ENCODE assay signal across 19 cellular contexts in the genomic region with DNA sequence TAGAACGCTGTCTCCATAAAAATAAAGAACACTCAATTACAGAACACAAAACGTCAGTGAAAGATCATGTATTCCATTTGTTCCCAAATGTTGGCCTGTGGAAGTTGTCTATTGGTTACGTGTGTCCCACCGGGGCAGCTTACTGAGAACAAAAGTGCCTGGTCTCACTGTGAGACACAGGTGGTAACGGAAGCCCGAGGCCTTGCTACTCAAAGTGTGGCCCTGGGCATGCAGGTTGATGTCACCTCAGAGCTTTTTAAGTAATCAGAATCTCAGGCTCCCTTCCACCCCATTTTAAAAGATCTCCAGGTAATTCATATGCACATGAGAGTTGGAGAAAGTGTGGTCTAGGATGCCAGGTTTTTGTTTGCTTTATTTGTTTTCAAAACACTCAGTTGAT.
DNase-seq lines count a peak whose midpoint lies in the region; ATAC-seq and TF ChIP-seq lines count a peak whose summit lies in the region.
"Had no signal": no experiment of that assay in that cellular context is flagged by ENCODE, and none has a peak within 500 bp of the region (broad histone marks: within the 10 kb centered on the region; RNA-seq: fewer than 3 reads in every experiment).

No MANE protein-coding gene starts in this region.

- H3K36me3 Mint-ChIP-seq in mesothelial cell of epicardium, result no peaks in the 10 kb centered on the region
- H3K36me3 Mint-ChIP-seq: IgD-negative memory B cell had no signal

- no peaks in the 10 kb centered on the region for H3K9me3 ChIP-seq in iPS DF 6.9 (ENCODE audit: control insufficient read depth, insufficient read depth, low read length)
- H3K9me3 ChIP-seq: A549; BLaER1 treated with 17β-estradiol and CSF1 and Interleukin-3, amounts not matched to agents 10 nM and 100 nM had no signal

- TF ChIP-seq CTCF in mesothelial cell of epicardium (IDR thresholded peaks at IDR 0.05; ENCODE audit: unreplicated experiment), result no peak

- H3K4me3 ChIP-seq in H7 (ENCODE audit: insufficient read depth, low read depth, low read length), result no peak overlapping the region
- no peak overlapping the region for H3K4me3 ChIP-seq in iPS DF 6.9 (ENCODE audit: low read length)
- H3K4me3 ChIP-seq: A549; BLaER1 treated with 17β-estradiol and CSF1 and Interleukin-3, amounts not matched to agents 10 nM and 100 nM; GM23248 had no signal

- H3K27ac Mint-ChIP-seq in mesothelial cell of epicardium, result no peak overlapping the region
- H3K27ac Mint-ChIP-seq: IgD-negative memory B cell had no signal

- H3K36me3 ChIP-seq in H7 (replicated peaks; ENCODE audit: control insufficient read depth, insufficient read depth, low read length) (no peaks in the 10 kb centered on the region), iPS DF 6.9 (ENCODE audit: control insufficient read depth, insufficient read depth, low read length) (no peaks in the 10 kb centered on the region)
- H3K36me3 ChIP-seq: BLaER1 treated with 17β-estradiol and CSF1 and Interleukin-3, amounts not matched to agents 10 nM and 100 nM had no signal

- no peaks in the 10 kb centered on the region for H3K27me3 ChIP-seq in H7 (ENCODE audit: control insufficient read depth, insufficient read depth, low read length)
- no peaks in the 10 kb centered on the region for H3K27me3 ChIP-seq in iPS DF 6.9 (ENCODE audit: control insufficient read depth, insufficient read depth, low read length)
- H3K27me3 ChIP-seq: BLaER1 treated with 17β-estradiol and CSF1 and Interleukin-3, amounts not matched to agents 10 nM and 100 nM had no signal

- ATAC-seq in sciatic nerve, result no peak
- ATAC-seq: A549, SK-N-SH treated with all-trans-retinoic acid at 6 μM for 48 hours had no signal

- H3K27me3 Mint-ChIP-seq in mesothelial cell of epicardium (ENCODE audit: low read depth), result peaks cover 7% of the 10 kb centered on the region
- H3K27me3 Mint-ChIP-seq: IgD-negative memory B cell had no signal

- H3K27ac ChIP-seq in iPS DF 6.9 (ENCODE audit: low read length), result no peak overlapping the region
- H3K27ac ChIP-seq: A549; BLaER1 treated with 17β-estradiol and CSF1 and Interleukin-3, amounts not matched to agents 10 nM and 100 nM; GM23248 had no signal

- H3K4me1 ChIP-seq in iPS DF 6.9 (ENCODE audit: control insufficient read depth, insufficient read depth, low read length), result no peaks in the 10 kb centered on the region
- H3K4me1 ChIP-seq: A549 had no signal

- H3K4me3 Mint-ChIP-seq in mesothelial cell of epicardium, result no peak overlapping the region
- H3K4me3 Mint-ChIP-seq: IgD-negative memory B cell had no signal

- WGBS in iPS DF 6.9 (ENCODE audit: insufficient coverage, insufficient read length), result no CpG with 5 or more reads among the region's 6 CpGs

- peaks cover 37% of the 10 kb centered on the region for H3K4me1 Mint-ChIP-seq in mesothelial cell of epicardium
- H3K4me1 Mint-ChIP-seq: IgD-negative memory B cell had no signal

- DNase-seq in DMS53 (lab: John Stamatoyannopoulos, UW) (peak; percentile 68), H7 (peak; percentile 2), NCI-H69 (lab: John Stamatoyannopoulos, UW) (peak; percentile 88), iPS DF 6.9 (ENCODE audit: low read depth, low spot score) (peak; percentile 22), mesothelial cell of epicardium (ENCODE audit: low spot score in 2 of 2, unreplicated experiment in 2 of 2) (no peak), sciatic nerve (ENCODE audit: low spot score) (no peak), putamen (ENCODE audit: low spot score) (no peak)
- DNase-seq in stimulated activated CD4-positive, alpha-beta T cell treated with anti-CD3 and anti-CD28 coated beads, Interleukin-4, amount 100 ng/mL, for 1 hour, result no peak
- DNase-seq: GM23248, Kasumi-1, MM.1S, NCI-H187 treated with DMSO at 0.1 percent for 48 hours, NCI-H2227 treated with DMSO at 0.1 percent for 48 hours, NCI-H524, SHP77 treated with DMSO at 0.1 percent for 48 hours had no signal

- H3K9me3 Mint-ChIP-seq in mesothelial cell of epicardium, result no peaks in the 10 kb centered on the region

- intact Hi-C loops in sciatic nerve (cut with DNase I), result no loop called here

Comparison
In these comparisons a context has a peak if more than half of its experiments do, and no peak if none do; other contexts are left out.
1. DNase-seq: peak in DMS53 (single experiment), H7 (single experiment), NCI-H69 (single experiment) and iPS DF 6.9 (single experiment); none in mesothelial cell of epicardium (0 of 2), stimulated activated CD4-positive, alpha-beta T cell treated with anti-CD3 and anti-CD28 coated beads, Interleukin-4, amount 100 ng/mL, for 1 hour (single experiment), sciatic nerve (single experiment) and putamen (single experiment).